In the genomic region with DNA sequence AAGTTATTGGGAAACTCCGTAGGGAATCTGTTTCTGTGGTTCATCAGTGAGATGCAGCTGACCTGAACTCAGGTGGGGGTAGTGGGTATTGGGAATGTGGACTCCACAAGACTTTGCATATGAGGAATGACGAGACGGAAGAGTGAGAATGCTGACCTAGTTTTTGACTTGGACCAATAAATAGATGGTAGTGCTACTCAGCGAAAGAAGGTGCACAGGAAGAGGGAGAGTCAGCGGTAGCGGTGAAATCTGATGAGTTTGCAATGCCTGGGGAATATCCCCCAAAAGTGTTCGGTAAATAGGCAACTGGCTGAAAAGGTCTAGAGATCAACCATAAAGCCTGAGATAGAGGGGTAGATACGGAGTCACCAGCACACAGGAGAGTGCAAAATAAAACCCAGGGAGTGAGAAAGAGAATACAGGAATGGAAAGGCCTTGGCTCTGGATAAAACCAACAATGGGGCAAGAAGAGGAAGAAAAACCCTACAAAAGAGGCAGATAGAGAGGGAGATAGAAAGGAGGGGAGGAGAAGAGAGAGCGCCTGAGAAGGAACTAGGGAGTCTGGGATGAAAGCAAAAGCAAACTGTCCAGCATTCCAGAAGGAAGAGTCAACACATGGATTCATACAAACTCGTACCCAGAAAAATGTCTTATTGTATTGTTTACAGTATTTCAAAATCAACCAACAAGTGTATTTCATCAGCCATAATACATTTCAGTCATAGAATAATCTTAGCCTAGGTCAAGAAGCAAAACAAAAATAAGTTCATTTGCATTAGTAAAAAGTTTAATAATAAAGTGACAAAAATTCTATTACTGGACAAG, we compare ENCODE assay signal across 1 cellular context.
TF ChIP-seq lines count a peak whose summit lies in the region.

No MANE protein-coding gene starts in this region.

TF ChIP-seq in K562, 482 proteins besides CTCF, POLR2A, EP300 and RAD21:
- TF ChIP-seq C11orf30 (IDR thresholded peaks at IDR 0.05; ENCODE audit: low read depth) (peak; percentile 58), CBFA2T2 (conservative IDR thresholded peaks at IDR 0.05) (no peak), ZFP30 (CRISPR knock-in tag; IDR thresholded peaks at IDR 0.05; ENCODE audit: borderline replicate concordance) (no peak), ARHGAP35 (IDR thresholded peaks at IDR 0.05; ENCODE audit: partially characterized antibody) (peak; percentile 8), HDAC1 (IDR thresholded peaks at IDR 0.05) (peak in 1 of 2 experiments; percentile 30; a peak in 1 of 4 replicates), MAFF (IDR thresholded peaks at IDR 0.05; ENCODE audit: low read length) (0 out of 2 replicates have a peak, but pooled peaks have one; percentile 16), HDGF (IDR thresholded peaks at IDR 0.05) (peak; percentile 34; the same call in 1 of the 2 replicates), NCOA1 (IDR thresholded peaks at IDR 0.05; ENCODE audit: low read depth) (no peak), ZNF586 (CRISPR knock-in tag; conservative IDR thresholded peaks at IDR 0.05) (no peak), EHMT2 (IDR thresholded peaks at IDR 0.05) (0 out of 2 replicates have a peak, but pooled peaks have one; percentile 41), ZNF316 (IDR thresholded peaks at IDR 0.05) (peak; percentile 73), TAF9B (IDR thresholded peaks at IDR 0.05; ENCODE audit: partially characterized antibody) (peak; percentile 20), MAFG (tag; conservative IDR thresholded peaks at IDR 0.05) (0 out of 2 replicates have a peak, but pooled peaks have one; percentile 25), ARID1B (IDR thresholded peaks at IDR 0.05) (0 out of 2 replicates have a peak, but pooled peaks have one; percentile 30), FOXJ2 (tag; IDR thresholded peaks at IDR 0.05) (no peak), THRAP3 (IDR thresholded peaks at IDR 0.05; ENCODE audit: borderline replicate concordance) (0 out of 2 replicates have a peak, but pooled peaks have one; percentile 29), MYBL2 (IDR thresholded peaks at IDR 0.05; ENCODE audit: low read depth) (peak; percentile 25; the same call in 1 of the 2 replicates), MYBL2 (CRISPR knock-in tag; IDR thresholded peaks at IDR 0.05; ENCODE audit: borderline replicate concordance) (no peak), ATF7 (IDR thresholded peaks at IDR 0.05) (no peak)
- TF ChIP-seq, protein P1, sequence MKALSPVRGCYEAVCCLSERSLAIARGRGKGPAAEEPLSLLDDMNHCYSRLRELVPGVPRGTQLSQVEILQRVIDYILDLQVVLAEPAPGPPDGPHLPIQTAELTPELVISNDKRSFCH (CRISPR knock-in tag; IDR thresholded peaks at IDR 0.05), result no peak
- TF ChIP-seq, protein P1 (tag; IDR thresholded peaks at IDR 0.05), result no peak
- TF ChIP-seq, protein P2, sequence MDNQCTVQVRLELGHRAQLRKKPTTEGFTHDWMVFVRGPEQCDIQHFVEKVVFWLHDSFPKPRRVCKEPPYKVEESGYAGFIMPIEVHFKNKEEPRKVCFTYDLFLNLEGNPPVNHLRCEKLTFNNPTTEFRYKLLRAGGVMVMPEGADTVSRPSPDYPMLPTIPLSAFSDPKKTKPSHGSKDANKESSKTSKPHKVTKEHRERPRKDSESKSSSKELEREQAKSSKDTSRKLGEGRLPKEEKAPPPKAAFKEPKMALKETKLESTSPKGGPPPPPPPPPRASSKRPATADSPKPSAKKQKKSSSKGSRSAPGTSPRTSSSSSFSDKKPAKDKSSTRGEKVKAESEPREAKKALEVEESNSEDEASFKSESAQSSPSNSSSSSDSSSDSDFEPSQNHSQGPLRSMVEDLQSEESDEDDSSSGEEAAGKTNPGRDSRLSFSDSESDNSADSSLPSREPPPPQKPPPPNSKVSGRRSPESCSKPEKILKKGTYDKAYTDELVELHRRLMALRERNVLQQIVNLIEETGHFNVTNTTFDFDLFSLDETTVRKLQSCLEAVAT (IDR thresholded peaks at IDR 0.05), result peak in 1 of 2 experiments; percentile 73; a peak in 2 of 4 replicates
- TF ChIP-seq, protein P3, sequence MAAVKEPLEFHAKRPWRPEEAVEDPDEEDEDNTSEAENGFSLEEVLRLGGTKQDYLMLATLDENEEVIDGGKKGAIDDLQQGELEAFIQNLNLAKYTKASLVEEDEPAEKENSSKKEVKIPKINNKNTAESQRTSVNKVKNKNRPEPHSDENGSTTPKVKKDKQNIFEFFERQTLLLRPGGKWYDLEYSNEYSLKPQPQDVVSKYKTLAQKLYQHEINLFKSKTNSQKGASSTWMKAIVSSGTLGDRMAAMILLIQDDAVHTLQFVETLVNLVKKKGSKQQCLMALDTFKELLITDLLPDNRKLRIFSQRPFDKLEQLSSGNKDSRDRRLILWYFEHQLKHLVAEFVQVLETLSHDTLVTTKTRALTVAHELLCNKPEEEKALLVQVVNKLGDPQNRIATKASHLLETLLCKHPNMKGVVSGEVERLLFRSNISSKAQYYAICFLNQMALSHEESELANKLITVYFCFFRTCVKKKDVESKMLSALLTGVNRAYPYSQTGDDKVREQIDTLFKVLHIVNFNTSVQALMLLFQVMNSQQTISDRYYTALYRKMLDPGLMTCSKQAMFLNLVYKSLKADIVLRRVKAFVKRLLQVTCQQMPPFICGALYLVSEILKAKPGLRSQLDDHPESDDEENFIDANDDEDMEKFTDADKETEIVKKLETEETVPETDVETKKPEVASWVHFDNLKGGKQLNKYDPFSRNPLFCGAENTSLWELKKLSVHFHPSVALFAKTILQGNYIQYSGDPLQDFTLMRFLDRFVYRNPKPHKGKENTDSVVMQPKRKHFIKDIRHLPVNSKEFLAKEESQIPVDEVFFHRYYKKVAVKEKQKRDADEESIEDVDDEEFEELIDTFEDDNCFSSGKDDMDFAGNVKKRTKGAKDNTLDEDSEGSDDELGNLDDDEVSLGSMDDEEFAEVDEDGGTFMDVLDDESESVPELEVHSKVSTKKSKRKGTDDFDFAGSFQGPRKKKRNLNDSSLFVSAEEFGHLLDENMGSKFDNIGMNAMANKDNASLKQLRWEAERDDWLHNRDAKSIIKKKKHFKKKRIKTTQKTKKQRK (IDR thresholded peaks at IDR 0.05; ENCODE audit: borderline replicate concordance, low read depth, low read length), result no peak
- TF ChIP-seq, protein P4, sequence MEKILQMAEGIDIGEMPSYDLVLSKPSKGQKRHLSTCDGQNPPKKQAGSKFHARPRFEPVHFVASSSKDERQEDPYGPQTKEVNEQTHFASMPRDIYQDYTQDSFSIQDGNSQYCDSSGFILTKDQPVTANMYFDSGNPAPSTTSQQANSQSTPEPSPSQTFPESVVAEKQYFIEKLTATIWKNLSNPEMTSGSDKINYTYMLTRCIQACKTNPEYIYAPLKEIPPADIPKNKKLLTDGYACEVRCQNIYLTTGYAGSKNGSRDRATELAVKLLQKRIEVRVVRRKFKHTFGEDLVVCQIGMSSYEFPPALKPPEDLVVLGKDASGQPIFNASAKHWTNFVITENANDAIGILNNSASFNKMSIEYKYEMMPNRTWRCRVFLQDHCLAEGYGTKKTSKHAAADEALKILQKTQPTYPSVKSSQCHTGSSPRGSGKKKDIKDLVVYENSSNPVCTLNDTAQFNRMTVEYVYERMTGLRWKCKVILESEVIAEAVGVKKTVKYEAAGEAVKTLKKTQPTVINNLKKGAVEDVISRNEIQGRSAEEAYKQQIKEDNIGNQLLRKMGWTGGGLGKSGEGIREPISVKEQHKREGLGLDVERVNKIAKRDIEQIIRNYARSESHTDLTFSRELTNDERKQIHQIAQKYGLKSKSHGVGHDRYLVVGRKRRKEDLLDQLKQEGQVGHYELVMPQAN (IDR thresholded peaks at IDR 0.05; ENCODE audit: borderline replicate concordance), result peak; percentile 24; the same call in 1 of the 2 replicates
TF ChIP-seq in K562: peak in this region for 14.
